8 cellular contexts compared by ENCODE assay signal in the genomic region with DNA sequence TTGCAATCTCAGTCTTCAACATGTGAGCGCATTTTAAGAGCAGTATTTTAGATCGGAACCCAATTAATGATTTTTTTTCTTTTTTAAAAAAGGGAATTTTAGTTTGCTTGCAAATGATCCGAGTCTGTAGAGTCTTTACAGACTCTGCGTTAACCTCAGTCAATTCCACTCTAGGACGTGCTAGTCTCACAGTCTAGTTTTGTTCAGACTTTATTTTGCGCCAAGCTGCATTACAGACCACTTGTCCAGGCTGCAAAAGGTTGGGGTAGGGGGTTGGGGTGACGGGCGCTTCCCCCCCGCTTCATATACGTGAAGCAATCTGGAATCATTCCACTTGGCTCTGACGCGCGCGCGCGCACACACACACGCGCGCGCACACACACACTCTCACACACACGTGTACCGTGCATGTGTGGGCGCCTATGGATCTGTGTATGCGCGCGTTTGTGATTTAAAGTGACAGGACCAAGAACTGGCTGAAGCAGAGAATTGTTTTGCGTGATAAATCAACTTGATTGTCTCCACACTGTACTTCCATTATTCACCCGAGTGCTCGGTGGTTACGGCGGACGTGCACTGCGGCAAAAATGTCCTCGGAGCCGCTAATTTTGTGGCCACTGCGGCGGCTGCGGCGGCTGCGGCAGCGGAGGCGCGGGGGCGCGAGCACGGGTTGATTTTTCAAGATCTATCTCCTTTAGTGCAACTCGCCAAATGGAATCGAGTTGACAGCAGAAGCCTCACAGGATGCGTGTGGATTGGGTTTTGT. TPM values are rescaled to one million over a fixed set of nuclear protein-coding genes. Genes with fewer than 3 reads are reported as not detected.
DNase-seq lines count a peak whose midpoint lies in the region; ATAC-seq and TF ChIP-seq lines count a peak whose summit lies in the region.

No MANE protein-coding gene starts in this region.

- H2BK12ac ChIP-seq in trophoblast cell (ENCODE audit: low read length) = no peak overlapping the region

- no peak overlapping the region for H4K12ac ChIP-seq in trophoblast cell (ENCODE audit: low read depth, low read length)

- peak; percentile 30 to 36 for DNase-seq in stimulated activated CD4-positive, alpha-beta T cell treated with anti-CD3 and anti-CD28 coated beads, Interleukin-1b, Interleukin-23, amount 100 ng/mL, for 4 hours (ENCODE audit: low read depth in 2 of 2)
- DNase-seq in stimulated activated CD4-positive, alpha-beta T cell treated with anti-CD3 and anti-CD28 coated beads, Interleukin-2, amount 100 ng/mL, for 48 hours = no peak
- peak in 1 of 2 donors; percentile 77 for DNase-seq in ascending aorta (ENCODE audit: low spot score in 2 of 2)
- DNase-seq in left ventricle myocardium superior = peak; percentile 84
- DNase-seq in trophoblast cell = peak in 1 of 2 donors; percentile 37

- peaks cover 3 to 27% of the 10 kb centered on the region in 2 donors for H3K4me1 ChIP-seq in ascending aorta
- H3K4me1 ChIP-seq in trophoblast cell (ENCODE audit: control insufficient read depth in 1 of 2, insufficient read depth in 2 of 2, low read length in 2 of 2) = peaks cover 0 to 8% of the 10 kb centered on the region in 2 experiments

- H2AFZ ChIP-seq in trophoblast cell (ENCODE audit: insufficient read depth, low read length, poor library complexity) = no peak overlapping the region

- no peak overlapping the region for H2BK5ac ChIP-seq in trophoblast cell (ENCODE audit: low read depth, low read length, poor library complexity)

- H2AK5ac ChIP-seq in trophoblast cell (ENCODE audit: low read length) = no peak overlapping the region

- H3K27ac ChIP-seq in ascending aorta (peak overlapping the region; percentile 97 to 98), trophoblast cell (ENCODE audit: low read depth, low read length) (no peak overlapping the region)

- H3K4me3 ChIP-seq in ascending aorta = peak overlapping the region; percentile 75 to 82
- peak overlapping the region; percentile 64 for H3K4me3 ChIP-seq in trophoblast cell (ENCODE audit: low read depth, low read length)

- H3K36me3 ChIP-seq in ascending aorta (no peaks in the 10 kb centered on the region), trophoblast cell (ENCODE audit: control insufficient read depth in 1 of 2, insufficient read depth in 2 of 2, low read length in 2 of 2) (no peaks in the 10 kb centered on the region)

- no CpG with 5 or more reads among the region's 49 CpGs for WGBS in trophoblast cell (ENCODE audit: extremely low coverage, insufficient coverage, insufficient read length)

- no peak overlapping the region for H3K18ac ChIP-seq in trophoblast cell (ENCODE audit: low read length)

- no peaks in the 10 kb centered on the region for H3K79me2 ChIP-seq in trophoblast cell (ENCODE audit: control insufficient read depth, insufficient read depth, low read length, poor library complexity)

- H3K4ac ChIP-seq in trophoblast cell (ENCODE audit: low read depth, low read length) = no peak overlapping the region

- H3K23ac ChIP-seq in trophoblast cell (ENCODE audit: low read length) = no peak overlapping the region

- no peaks in the 10 kb centered on the region for H3K27me3 ChIP-seq in ascending aorta
- peaks cover 48% of the 10 kb centered on the region for H3K27me3 ChIP-seq in trophoblast cell (ENCODE audit: insufficient read depth, low read length)

- intact Hi-C loops in ascending aorta (cut with DNase I) (loop anchor here (10.0 kb wide), 1 partner anchor 668 kb away; a partner anchor contains a TSS), left ventricle myocardium superior (cut with micrococcal nuclease) (loop anchor here (1.0 to 10.0 kb wide), 2 partner anchors 21 to 528 kb away; no protein-coding TSS in a partner anchor)

- H4K8ac ChIP-seq in trophoblast cell (ENCODE audit: low read depth, low read length) = no peak overlapping the region

- H3K9me3 ChIP-seq in ascending aorta = no peaks in the 10 kb centered on the region
- peaks cover 2% of the 10 kb centered on the region for H3K9me3 ChIP-seq in trophoblast cell (ENCODE audit: insufficient read depth, low read depth, low read length)

- no peak overlapping the region for H3K14ac ChIP-seq in trophoblast cell (ENCODE audit: low read length)

- ATAC-seq in left ventricle myocardium superior (peak; percentile 58), GM19035 (IDR thresholded peaks at IDR 0.05; ENCODE audit: unreplicated experiment) (no peak), HG02973 (IDR thresholded peaks at IDR 0.05; ENCODE audit: unreplicated experiment) (no peak)

- H3K79me1 ChIP-seq in trophoblast cell (ENCODE audit: low read length) = no peaks in the 10 kb centered on the region

- no peak overlapping the region for H2BK120ac ChIP-seq in trophoblast cell (ENCODE audit: insufficient read depth, low read length, poor library complexity)

- H3K9ac ChIP-seq in trophoblast cell (ENCODE audit: low read length) = no peak overlapping the region

- H4K91ac ChIP-seq in trophoblast cell (ENCODE audit: low read depth, low read length) = no peak overlapping the region

- TF ChIP-seq CTCF in ascending aorta (IDR thresholded peaks at IDR 0.05) = peak in 1 of 3 experiments; percentile 0

- H3K4me2 ChIP-seq in trophoblast cell (ENCODE audit: low read length) = peak overlapping the region; percentile 98

TF ChIP-seq in PFSK-1, 5 proteins besides CTCF, POLR2A, EP300 and RAD21:
- peak; percentile 70; the same call in 1 of the 2 replicates for TF ChIP-seq SIN3A (IDR thresholded peaks at IDR 0.05; ENCODE audit: borderline replicate concordance, insufficient read depth, low read length)
- TF ChIP-seq, protein P1, sequence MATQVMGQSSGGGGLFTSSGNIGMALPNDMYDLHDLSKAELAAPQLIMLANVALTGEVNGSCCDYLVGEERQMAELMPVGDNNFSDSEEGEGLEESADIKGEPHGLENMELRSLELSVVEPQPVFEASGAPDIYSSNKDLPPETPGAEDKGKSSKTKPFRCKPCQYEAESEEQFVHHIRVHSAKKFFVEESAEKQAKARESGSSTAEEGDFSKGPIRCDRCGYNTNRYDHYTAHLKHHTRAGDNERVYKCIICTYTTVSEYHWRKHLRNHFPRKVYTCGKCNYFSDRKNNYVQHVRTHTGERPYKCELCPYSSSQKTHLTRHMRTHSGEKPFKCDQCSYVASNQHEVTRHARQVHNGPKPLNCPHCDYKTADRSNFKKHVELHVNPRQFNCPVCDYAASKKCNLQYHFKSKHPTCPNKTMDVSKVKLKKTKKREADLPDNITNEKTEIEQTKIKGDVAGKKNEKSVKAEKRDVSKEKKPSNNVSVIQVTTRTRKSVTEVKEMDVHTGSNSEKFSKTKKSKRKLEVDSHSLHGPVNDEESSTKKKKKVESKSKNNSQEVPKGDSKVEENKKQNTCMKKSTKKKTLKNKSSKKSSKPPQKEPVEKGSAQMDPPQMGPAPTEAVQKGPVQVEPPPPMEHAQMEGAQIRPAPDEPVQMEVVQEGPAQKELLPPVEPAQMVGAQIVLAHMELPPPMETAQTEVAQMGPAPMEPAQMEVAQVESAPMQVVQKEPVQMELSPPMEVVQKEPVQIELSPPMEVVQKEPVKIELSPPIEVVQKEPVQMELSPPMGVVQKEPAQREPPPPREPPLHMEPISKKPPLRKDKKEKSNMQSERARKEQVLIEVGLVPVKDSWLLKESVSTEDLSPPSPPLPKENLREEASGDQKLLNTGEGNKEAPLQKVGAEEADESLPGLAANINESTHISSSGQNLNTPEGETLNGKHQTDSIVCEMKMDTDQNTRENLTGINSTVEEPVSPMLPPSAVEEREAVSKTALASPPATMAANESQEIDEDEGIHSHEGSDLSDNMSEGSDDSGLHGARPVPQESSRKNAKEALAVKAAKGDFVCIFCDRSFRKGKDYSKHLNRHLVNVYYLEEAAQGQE (IDR thresholded peaks at IDR 0.05; ENCODE audit: insufficient read depth in 1 of 2, low read depth in 2 of 2, low read length in 2 of 2) = no peak

RNA-seq across cellular contexts. Expression of a gene that starts 25.5 kb away (rescaled TPM):
- polyA plus RNA-seq in PFSK-1 (2012; ENCODE audit: insufficient read length, low read depth) = 9.8 TPM
- total RNA-seq in ascending aorta (52.0 TPM), left ventricle myocardium superior (102 TPM)
- 0.12 and 0.23 TPM in 2 replicates for polyA plus RNA-seq in trophoblast cell (2013)

Comparison
In these comparisons a context has a peak if more than half of its experiments do, and no peak if none do; other contexts are left out.
1. DNase-seq: peak in stimulated activated CD4-positive, alpha-beta T cell treated with anti-CD3 and anti-CD28 coated beads, Interleukin-1b, Interleukin-23, amount 100 ng/mL, for 4 hours (2 of 2) and left ventricle myocardium superior (single experiment); none in stimulated activated CD4-positive, alpha-beta T cell treated with anti-CD3 and anti-CD28 coated beads, Interleukin-2, amount 100 ng/mL, for 48 hours (0 of 2).